Comparison of ENCODE assay signal across 19 cellular contexts in the genomic region with DNA sequence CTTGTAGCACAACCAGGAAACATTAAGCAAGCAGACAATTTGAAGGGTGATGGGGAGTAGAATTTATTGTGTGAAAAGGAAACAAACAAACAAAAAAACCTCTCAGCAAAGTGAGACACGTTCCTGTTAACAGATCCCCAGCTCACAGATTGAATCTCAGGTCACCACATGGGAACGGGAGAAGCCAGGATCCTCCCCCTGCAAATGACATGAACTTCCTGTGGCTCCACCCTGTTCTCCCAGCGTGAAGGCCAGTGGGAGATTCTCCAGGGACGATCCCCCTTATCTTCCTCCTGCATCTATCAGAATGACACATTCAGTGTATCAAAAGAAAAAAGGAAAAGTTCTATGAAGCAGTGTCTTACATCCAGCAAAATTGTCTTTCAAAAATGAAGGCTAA.
A peak's percentile ranks its signal among the peaks of the same experiment; 100 is the strongest.
DNase-seq lines count a peak whose midpoint lies in the region; ATAC-seq, FAIRE-seq and TF ChIP-seq lines count a peak whose summit lies in the region.
"Had no signal": no experiment of that assay in that cellular context is flagged by ENCODE, and none has a peak within 500 bp of the region (broad histone marks: within the 10 kb centered on the region; RNA-seq: fewer than 3 reads in every experiment).

No MANE protein-coding gene starts in this region.

- no peaks in the 10 kb centered on the region for H3K36me3 ChIP-seq in PC-9 (ENCODE audit: low read depth)
- no peaks in the 10 kb centered on the region for H3K36me3 ChIP-seq in endodermal cell (ENCODE audit: control insufficient read depth, insufficient read depth, low read length)
- H3K36me3 ChIP-seq: BLaER1 treated with 17β-estradiol and CSF1 and Interleukin-3, amounts not matched to agents 10 nM and 100 nM had no signal

- H2AFZ ChIP-seq in PC-9 = peak overlapping the region; percentile 21; the same call in 1 of the 2 replicates

- no peaks in the 10 kb centered on the region for H4K20me1 ChIP-seq in PC-9 (ENCODE audit: insufficient read depth)
- H4K20me1 ChIP-seq: BLaER1 treated with 17β-estradiol and CSF1 and Interleukin-3, amounts not matched to agents 10 nM and 100 nM had no signal

- peak; percentile 74 for FAIRE-seq in H54 (lab: Jason Lieb, UNC)
- FAIRE-seq: GM12878 had no signal

- no TSS peak for BruUV-seq in PC-9 (replicated peaks; lab: Mats Ljungman, UMichigan)

- intact Hi-C loops in PC-9 (cut with micrococcal nuclease; ENCODE audit: unreplicated experiment) = no loop called here

- H3K27ac ChIP-seq in PC-9 = no peak overlapping the region
- no peak overlapping the region for H3K27ac ChIP-seq in endodermal cell (ENCODE audit: low read depth, low read length)
- H3K27ac ChIP-seq: BLaER1 treated with 17β-estradiol and CSF1 and Interleukin-3, amounts not matched to agents 10 nM and 100 nM had no signal

- H3K4me3 ChIP-seq in PC-9 = no peak overlapping the region
- no peak overlapping the region for H3K4me3 ChIP-seq in endodermal cell (ENCODE audit: low read length)
- H3K4me3 ChIP-seq: BLaER1 treated with 17β-estradiol and CSF1 and Interleukin-3, amounts not matched to agents 10 nM and 100 nM; GM12878 had no signal

- CTCF ChIA-PET in PC-9 (lab: Charles Lee) = no interaction called here

- H3K4me3 Mint-ChIP-seq in endodermal cell = no peak overlapping the region

- H3K9me3 Mint-ChIP-seq in endodermal cell = peaks cover 25% of the 10 kb centered on the region

- no peaks in the 10 kb centered on the region for H3F3A ChIP-seq in PC-9 (ENCODE audit: insufficient read depth, low read depth)

- H3K36me3 Mint-ChIP-seq in endodermal cell (ENCODE audit: low read depth) = peaks cover 33% of the 10 kb centered on the region
- H3K36me3 Mint-ChIP-seq: IgD-negative memory B cell had no signal

- H3K9me3 ChIP-seq in PC-9 (ENCODE audit: insufficient read depth, low read depth) (no peaks in the 10 kb centered on the region), endodermal cell (ENCODE audit: control insufficient read depth, low read length) (peaks cover 7% of the 10 kb centered on the region)
- H3K9me3 ChIP-seq: BLaER1 treated with 17β-estradiol and CSF1 and Interleukin-3, amounts not matched to agents 10 nM and 100 nM had no signal

- H3K4me1 ChIP-seq in PC-9 (replicated peaks; ENCODE audit: insufficient read depth) (no peaks in the 10 kb centered on the region), endodermal cell (ENCODE audit: control insufficient read depth, insufficient read depth, low read length) (no peaks in the 10 kb centered on the region)
- H3K4me1 ChIP-seq: BLaER1 treated with 17β-estradiol and CSF1 and Interleukin-3, amounts not matched to agents 10 nM and 100 nM had no signal

- H3K9ac ChIP-seq in endodermal cell (ENCODE audit: extremely low read depth, low read length, poor library complexity, severe bottlenecking) = no peak overlapping the region
- H3K9ac ChIP-seq: BLaER1 treated with 17β-estradiol and CSF1 and Interleukin-3, amounts not matched to agents 10 nM and 100 nM had no signal

- TF ChIP-seq CTCF in PC-9 (conservative IDR thresholded peaks at IDR 0.05) (no peak), endodermal cell (conservative IDR thresholded peaks at IDR 0.05) (no peak)

- no peaks in the 10 kb centered on the region for H3K4me1 Mint-ChIP-seq in endodermal cell

- ATAC-seq in HG03354 (IDR thresholded peaks at IDR 0.05; ENCODE audit: poor library complexity, severe bottlenecking, unreplicated experiment) = no peak
- no peak for ATAC-seq in GM19351 (IDR thresholded peaks at IDR 0.05; ENCODE audit: unreplicated experiment)
- ATAC-seq: GM12878, Panc1 had no signal

- POLR2A ChIA-PET in PC-9 (lab: Charles Lee; ENCODE audit: unreplicated experiment) = no interaction called here

- DNase-seq in H54 (ENCODE audit: insufficient read length, low spot score) (no peak), PC-9 (no peak), endodermal cell (peak; percentile 46), foreskin melanocyte (no peak)
- no peak for DNase-seq in effector CD8-positive, alpha-beta T cell (lab: John Stamatoyannopoulos, UW)
- DNase-seq: DMS 273 treated with DMSO at 0.1 percent for 48 hours, GOT3, MV-4-11, NCI-H1436, NCI-H2029 treated with DMSO at 0.1 percent for 48 hours, NCI-H526, Right ventricle myocardium superior, T-helper 2 cell had no signal

- no peaks in the 10 kb centered on the region for H3K27me3 Mint-ChIP-seq in endodermal cell (ENCODE audit: insufficient read depth)
- H3K27me3 Mint-ChIP-seq: IgD-negative memory B cell had no signal

- H3K4me2 ChIP-seq in PC-9 = no peak overlapping the region
- H3K4me2 ChIP-seq: BLaER1 treated with 17β-estradiol and CSF1 and Interleukin-3, amounts not matched to agents 10 nM and 100 nM had no signal

- WGBS in endodermal cell (ENCODE audit: insufficient coverage in 1 of 2, insufficient read length in 1 of 2), 2 experiments = 64% methylated on average over 4 of the region's 4 CpGs; no CpG with 5 or more reads in 1 of the 2 experiments

- H3K27me3 ChIP-seq in PC-9 (ENCODE audit: insufficient read depth, low read depth) = no peaks in the 10 kb centered on the region
- H3K27me3 ChIP-seq in endodermal cell (ENCODE audit: control insufficient read depth, insufficient read depth, low read length, poor library complexity, severe bottlenecking) = no peaks in the 10 kb centered on the region
- H3K27me3 ChIP-seq: BLaER1 treated with 17β-estradiol and CSF1 and Interleukin-3, amounts not matched to agents 10 nM and 100 nM had no signal

- no peak for TF ChIP-seq POLR2A in H54 (IDR thresholded peaks at IDR 0.05; ENCODE audit: low read depth, low read length)

- no peaks in the 10 kb centered on the region for H3K79me2 ChIP-seq in PC-9 (ENCODE audit: low read depth)

- no peak overlapping the region for H3K27ac Mint-ChIP-seq in endodermal cell

- peaks cover 4% of the 10 kb centered on the region; the same call in 1 of the 2 replicates for H3K9me2 ChIP-seq in PC-9 (ENCODE audit: insufficient read depth)
